8 cellular contexts compared by ENCODE assay signal in genomic region chr5:322281-322941, GRCh38. TPM values are rescaled to one million over a fixed set of nuclear protein-coding genes. Genes with fewer than 3 reads are reported as not detected.
A peak's percentile ranks its signal among the peaks of the same experiment; 100 is the strongest.
DNase-seq lines count a peak whose midpoint lies in the region; ATAC-seq and TF ChIP-seq lines count a peak whose summit lies in the region.

No MANE protein-coding gene starts in this region.

- intact Hi-C loops in CD14-positive monocyte (cut with micrococcal nuclease) = no loop called here

- H3K27ac Mint-ChIP-seq in CD14-positive monocyte (no peak overlapping the region), T-cell (no peak overlapping the region), mesothelial cell of epicardium (no peak overlapping the region)

- peaks cover 85% of the 10 kb centered on the region for H3K27me3 ChIP-seq in gastroesophageal sphincter
- H3K27me3 ChIP-seq in thoracic aorta (replicated peaks; ENCODE audit: insufficient read depth) = no peaks in the 10 kb centered on the region

- POLR2A ChIA-PET in T-cell (lab: Charles Lee) = no interaction called here

- CTCF ChIA-PET in T-cell (lab: Charles Lee) = no interaction called here

- H3K4me3 Mint-ChIP-seq in CD14-positive monocyte (peak overlapping the region; percentile 37 to 82), T-cell (peak overlapping the region; percentile 28 to 56 (median 50)), mesothelial cell of epicardium (no peak overlapping the region)

- DNase-seq in CD14-positive monocyte (ENCODE audit: low spot score) (no peak), GM20000 (ENCODE audit: low spot score) (peak; percentile 74), T-cell (no peak), thoracic aorta (ENCODE audit: low spot score) (no peak), DMS 273 (lab: John Stamatoyannopoulos, UW; ENCODE audit: unreplicated experiment) (no peak), mesothelial cell of epicardium (ENCODE audit: low spot score in 2 of 2, unreplicated experiment in 2 of 2) (no peak)

- H3K9me3 Mint-ChIP-seq in CD14-positive monocyte (peaks cover 0 to 10% (median 6%) of the 10 kb centered on the region in 7 donors), T-cell (no peaks in the 10 kb centered on the region), mesothelial cell of epicardium (no peaks in the 10 kb centered on the region)

- H3K27ac ChIP-seq in gastroesophageal sphincter = peak overlapping the region in 1 of 4 donors; percentile 48
- no peak overlapping the region for H3K27ac ChIP-seq in thoracic aorta

- no peak for TF ChIP-seq POLR2A in gastroesophageal sphincter (IDR thresholded peaks at IDR 0.05)

- ATAC-seq in T-cell (replicated peaks in 1 of 4) = no peak
- no peak for ATAC-seq in gastroesophageal sphincter
- no peak for ATAC-seq in thoracic aorta (ENCODE audit: insufficient number of reproducible peaks, low FRiP score, low read depth)
- ATAC-seq in GM18867 (IDR thresholded peaks at IDR 0.05; ENCODE audit: unreplicated experiment) = no peak

- H3K9me3 ChIP-seq in gastroesophageal sphincter = no peaks in the 10 kb centered on the region
- H3K9me3 ChIP-seq in thoracic aorta = no peaks in the 10 kb centered on the region

- TF ChIP-seq CTCF in CD14-positive monocyte (IDR thresholded peaks at IDR 0.05) (no peak), GM20000 (IDR thresholded peaks at IDR 0.05; ENCODE audit: extremely low read depth, missing control alignments) (no peak), gastroesophageal sphincter (IDR thresholded peaks at IDR 0.05) (no peak), thoracic aorta (IDR thresholded peaks at IDR 0.05) (no peak), mesothelial cell of epicardium (IDR thresholded peaks at IDR 0.05; ENCODE audit: unreplicated experiment) (no peak)

- no peak for TF ChIP-seq EP300 in gastroesophageal sphincter (IDR thresholded peaks at IDR 0.05)

- peaks cover 54 to 68% (median 63%) of the 10 kb centered on the region in 3 donors for H3K27me3 Mint-ChIP-seq in CD14-positive monocyte (ENCODE audit: low read depth in 3 of 3)
- H3K27me3 Mint-ChIP-seq in T-cell = peaks cover 31 to 41% of the 10 kb centered on the region in 2 donors
- peaks cover 78% of the 10 kb centered on the region for H3K27me3 Mint-ChIP-seq in mesothelial cell of epicardium (ENCODE audit: low read depth)

- H3K4me1 Mint-ChIP-seq in CD14-positive monocyte = peaks cover 5% of the 10 kb centered on the region
- peaks cover 0 to 11% (median 8%) of the 10 kb centered on the region in 3 donors for H3K4me1 Mint-ChIP-seq in T-cell
- peaks cover 4% of the 10 kb centered on the region for H3K4me1 Mint-ChIP-seq in mesothelial cell of epicardium

- H3K36me3 Mint-ChIP-seq in CD14-positive monocyte (no peaks in the 10 kb centered on the region), T-cell (no peaks in the 10 kb centered on the region), mesothelial cell of epicardium (no peaks in the 10 kb centered on the region)

- H3K4me1 ChIP-seq in gastroesophageal sphincter (peaks cover 0 to 27% (median 16%) of the 10 kb centered on the region in 3 donors), thoracic aorta (ENCODE audit: control insufficient read depth in 1 of 2, low read depth in 2 of 2) (peaks cover 7 to 23% of the 10 kb centered on the region in 2 donors)

- H3K4me3 ChIP-seq in gastroesophageal sphincter (peak overlapping the region; percentile 10 to 50), thoracic aorta (peak overlapping the region; percentile 71)

- 23 to 59% methylated on average over 4 to 21 of the region's 56 CpGs for WGBS in gastroesophageal sphincter (ENCODE audit: low coverage in 1 of 2), 2 donors

- H3K36me3 ChIP-seq in gastroesophageal sphincter = peaks cover 0 to 2% of the 10 kb centered on the region in 2 donors
- no peaks in the 10 kb centered on the region for H3K36me3 ChIP-seq in thoracic aorta

RNA-seq across cellular contexts. Expression of gene AHRR, which starts 0.9 kb away (rescaled TPM):
- polyA plus RNA-seq in CD14-positive monocyte = under 1 TPM in 1 of 2 donors, not detected in 1; 0.15 TPM
- total RNA-seq in T-cell (10 to 100 TPM in 1 of 5 donors, 1 to 10 TPM in 3, under 1 TPM in 1; 0.55 to 13.5 (median 3.4) TPM), gastroesophageal sphincter (1 to 10 TPM in 1 of 4 donors, under 1 TPM in 3; 0.15 to 1.7 (median 0.45) TPM), thoracic aorta (1 to 10 TPM in 1 of 2 donors, under 1 TPM in 1; 0.85 to 3.1 TPM), mesothelial cell of epicardium (10.7 to 12.7 TPM (median 10.9 TPM) in 3 replicates)

RNA-seq across cellular contexts. Expression of gene PDCD6, which starts 51.0 kb away (rescaled TPM):
- 100 to 1,000 TPM; 212 to 219 TPM for polyA plus RNA-seq in CD14-positive monocyte
- 100 to 1,000 TPM in 1 of 5 donors, 10 to 100 TPM in 4; 61.0 to 104 (median 92.6) TPM for total RNA-seq in T-cell
- 10 to 100 TPM; 62.0 to 82.3 (median 66.8) TPM for total RNA-seq in gastroesophageal sphincter
- 10 to 100 TPM; 65.5 to 91.1 TPM for total RNA-seq in thoracic aorta
- 82.4 to 85.6 TPM (median 84.4 TPM) in 3 replicates for total RNA-seq in mesothelial cell of epicardium
